In the genomic region with DNA sequence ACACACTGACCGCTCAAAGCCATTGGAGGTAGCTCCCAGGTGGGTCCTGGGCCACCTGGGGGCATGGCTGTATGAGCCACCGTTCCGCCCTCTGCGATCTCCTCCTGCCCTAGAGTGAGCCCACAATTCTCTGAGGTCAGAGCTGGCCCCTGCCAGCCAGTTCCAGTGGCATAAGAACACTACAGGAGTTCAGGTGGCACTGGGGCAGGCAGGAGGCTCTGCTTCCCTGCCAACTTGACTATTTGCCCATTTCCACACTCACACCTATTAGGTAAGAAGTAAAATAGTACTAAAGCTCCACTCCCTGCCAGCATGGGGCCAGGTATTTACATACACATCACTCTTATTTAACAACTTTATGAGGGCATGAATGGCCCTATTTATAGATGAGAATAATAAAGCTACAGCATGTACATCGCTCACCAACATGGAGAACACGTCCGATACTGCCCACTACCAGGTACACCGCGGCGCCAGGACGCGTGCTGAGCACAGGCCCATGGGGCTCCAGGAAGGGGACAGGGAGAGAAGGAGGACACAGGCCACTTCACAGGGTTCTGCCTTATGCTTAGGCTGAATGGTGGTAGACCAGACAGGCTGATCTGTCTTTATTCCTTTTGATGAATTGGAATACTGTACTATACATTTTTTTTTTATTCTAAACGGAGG, we compare ENCODE assay signal across 16 cellular contexts. TPM values are rescaled to one million over a fixed set of nuclear protein-coding genes. Genes with fewer than 3 reads are reported as not detected.
DNase-seq lines count a peak whose midpoint lies in the region; ATAC-seq, FAIRE-seq and TF ChIP-seq lines count a peak whose summit lies in the region.
"Had no signal": no experiment of that assay in that cellular context is flagged by ENCODE, and none has a peak within 500 bp of the region (broad histone marks: within the 10 kb centered on the region; RNA-seq: fewer than 3 reads in every experiment).

No MANE protein-coding gene starts in this region.

- peaks cover 69% of the 10 kb centered on the region for H3F3A ChIP-seq in SU-DHL-6 (ENCODE audit: insufficient read depth)

- no peaks in the 10 kb centered on the region for H3K27me3 Mint-ChIP-seq in activated T-cell treated with anti-CD3 and anti-CD28 coated beads, Interleukin-2, amount 50 U/mL, for 24 hours
- H3K27me3 Mint-ChIP-seq: activated CD4-positive, alpha-beta T cell treated with anti-CD3 and anti-CD28 coated beads, Interleukin-2, amount 10 ng/mL, durations not matched to agents 7 days and 5 days had no signal

- no peak for DNase-seq in activated T-cell treated with anti-CD3 and anti-CD28 coated beads, Interleukin-2, amount 50 U/mL, for 24 hours
- DNase-seq in activated T-cell treated with anti-CD3 and anti-CD28 coated beads for 4 hours = no peak
- DNase-seq in left lobe of liver (ENCODE audit: low spot score) = peak; percentile 76
- DNase-seq in D721Med (ENCODE audit: insufficient read length, low spot score) = no peak
- no peak for DNase-seq in Kasumi-1 (lab: John Stamatoyannopoulos, UW)
- no peak for DNase-seq in mucosa of gallbladder (ENCODE audit: low spot score)
- DNase-seq: activated CD4-positive, alpha-beta T cell treated with anti-CD3 and anti-CD28 coated beads, Interleukin-2, amount 10 ng/mL, durations not matched to agents 7 days and 5 days; activated gamma-delta T cell; central memory CD4-positive, alpha-beta T cell; EL; glutamatergic neuron; MG63; stimulated activated CD4-positive, alpha-beta T cell treated with anti-CD3 and anti-CD28 coated beads, Interleukin-12 subunit alpha, Interleukin-12 subunit beta, amount 100 ng/mL, for 4 hours had no signal

- H3K9ac ChIP-seq in SU-DHL-6 (ENCODE audit: low read length) (no peak overlapping the region), subcutaneous abdominal adipose tissue (ENCODE audit: low read length in 5 of 5) (peak overlapping the region in 1 of 5 donors; percentile 6)

- no peaks in the 10 kb centered on the region for H3K27me3 ChIP-seq in SU-DHL-6 (ENCODE audit: low read length)
- no peaks in the 10 kb centered on the region for H3K27me3 ChIP-seq in subcutaneous abdominal adipose tissue (ENCODE audit: control insufficient read depth in 5 of 5, insufficient read depth in 4 of 5, low read length in 5 of 5)
- H3K27me3 ChIP-seq: MG63 had no signal

- H3K9me2 ChIP-seq in SU-DHL-6 (replicated peaks; ENCODE audit: insufficient read depth, low read length) = no peaks in the 10 kb centered on the region

- H2AFZ ChIP-seq in SU-DHL-6 (ENCODE audit: low read depth, low read length, severe bottlenecking) = no peak overlapping the region

- H3K4me2 ChIP-seq in SU-DHL-6 (ENCODE audit: low read depth, low read length, poor library complexity, severe bottlenecking) = peak overlapping the region; percentile 44

- peak; percentile 79 for ATAC-seq in left lobe of liver

- H3K9me3 ChIP-seq in SU-DHL-6 (ENCODE audit: insufficient read depth, low read length) (no peaks in the 10 kb centered on the region), subcutaneous abdominal adipose tissue (ENCODE audit: control insufficient read depth in 5 of 5, low read length in 5 of 5) (no peaks in the 10 kb centered on the region)
- H3K9me3 ChIP-seq: MG63 had no signal

- H3K4me1 Mint-ChIP-seq in activated T-cell treated with anti-CD3 and anti-CD28 coated beads, Interleukin-2, amount 50 U/mL, for 24 hours (ENCODE audit: low read depth) = peaks cover 66% of the 10 kb centered on the region

- no peaks in the 10 kb centered on the region for H3K9me3 Mint-ChIP-seq in activated T-cell treated with anti-CD3 and anti-CD28 coated beads, Interleukin-2, amount 50 U/mL, for 24 hours
- H3K9me3 Mint-ChIP-seq: activated CD4-positive, alpha-beta T cell treated with anti-CD3 and anti-CD28 coated beads, Interleukin-2, amount 10 ng/mL, durations not matched to agents 7 days and 5 days had no signal

- peaks cover 63% of the 10 kb centered on the region for H3K79me2 ChIP-seq in SU-DHL-6 (ENCODE audit: insufficient read depth, low read length)

- no peak overlapping the region for H3K4me3 Mint-ChIP-seq in activated T-cell treated with anti-CD3 and anti-CD28 coated beads, Interleukin-2, amount 50 U/mL, for 24 hours
- H3K4me3 Mint-ChIP-seq: activated CD4-positive, alpha-beta T cell treated with anti-CD3 and anti-CD28 coated beads, Interleukin-2, amount 10 ng/mL, durations not matched to agents 7 days and 5 days had no signal

- no peak overlapping the region for H3K4me3 ChIP-seq in SU-DHL-6 (ENCODE audit: insufficient read depth, low read length, poor library complexity, severe bottlenecking)
- no peak overlapping the region for H3K4me3 ChIP-seq in subcutaneous abdominal adipose tissue (ENCODE audit: low read depth in 1 of 5, low read length in 5 of 5)
- H3K4me3 ChIP-seq: MG63 had no signal

- H3K36me3 ChIP-seq in SU-DHL-6 (ENCODE audit: low read length) (peaks cover 9% of the 10 kb centered on the region), subcutaneous abdominal adipose tissue (ENCODE audit: control insufficient read depth in 5 of 5, insufficient read depth in 5 of 5, low read length in 5 of 5) (peaks cover 0 to 4% (median 0%) of the 10 kb centered on the region in 5 donors)
- H3K36me3 ChIP-seq: MG63 had no signal

- no peaks in the 10 kb centered on the region for H4K20me1 ChIP-seq in SU-DHL-6 (ENCODE audit: low read depth, low read length)

- FAIRE-seq in D721Med (lab: Jason Lieb, UNC) = no peak
- FAIRE-seq: endothelial cell of umbilical vein had no signal

- peaks cover 9 to 55% (median 39%) of the 10 kb centered on the region in 5 donors for H3K4me1 ChIP-seq in subcutaneous abdominal adipose tissue (ENCODE audit: control insufficient read depth in 5 of 5, insufficient read depth in 5 of 5, low read length in 5 of 5)

- H3K36me3 Mint-ChIP-seq in activated T-cell treated with anti-CD3 and anti-CD28 coated beads, Interleukin-2, amount 50 U/mL, for 24 hours (ENCODE audit: low read depth) = peaks cover 5% of the 10 kb centered on the region

- H3K27ac Mint-ChIP-seq in activated T-cell treated with anti-CD3 and anti-CD28 coated beads, Interleukin-2, amount 50 U/mL, for 24 hours = peak overlapping the region; percentile 50
- H3K27ac Mint-ChIP-seq: activated CD4-positive, alpha-beta T cell treated with anti-CD3 and anti-CD28 coated beads, Interleukin-2, amount 10 ng/mL, durations not matched to agents 7 days and 5 days had no signal

- peak overlapping the region; percentile 93 for H3K27ac ChIP-seq in SU-DHL-6 (ENCODE audit: low read depth, low read length)
- H3K27ac ChIP-seq in subcutaneous abdominal adipose tissue (ENCODE audit: low read depth, low read length) = peak overlapping the region; percentile 23

- no peak for TF ChIP-seq CTCF in SU-DHL-6 (IDR thresholded peaks at IDR 0.05; ENCODE audit: insufficient read depth, low read length, poor library complexity, severe bottlenecking)
- no peak for TF ChIP-seq CTCF in D721Med (IDR thresholded peaks at IDR 0.05; ENCODE audit: insufficient read depth, missing control alignments)

RNA-seq across cellular contexts. Expression of a gene that starts 26.2 kb away (rescaled TPM):
- total RNA-seq in left lobe of liver (16.0 TPM), mucosa of gallbladder (57.8 TPM)
